In genomic region chr11:134561348-134561720, GRCh38 we compare ENCODE assay signal across 1 cellular context.
TF ChIP-seq lines count a peak whose summit lies in the region.

No MANE protein-coding gene starts in this region.

TF ChIP-seq in GM23338, 12 proteins besides CTCF, POLR2A, EP300 and RAD21:
- TF ChIP-seq EZH2 (IDR thresholded peaks at IDR 0.05; ENCODE audit: low read depth, unreplicated experiment) (no peak), POLR2AphosphoS5 (IDR thresholded peaks at IDR 0.05; ENCODE audit: low read depth) (no peak), ZNF331 (CRISPR knock-in tag; IDR thresholded peaks at IDR 0.05; ENCODE audit: low read depth) (no peak), ETS1 (IDR thresholded peaks at IDR 0.05) (no peak), NANOG (IDR thresholded peaks at IDR 0.05; ENCODE audit: borderline replicate concordance) (no peak), STAT1 (IDR thresholded peaks at IDR 0.05; ENCODE audit: unreplicated experiment) (no peak), JUNB (IDR thresholded peaks at IDR 0.05; ENCODE audit: unreplicated experiment) (no peak), ZNF462 (CRISPR knock-in tag; IDR thresholded peaks at IDR 0.05) (no peak), REST (IDR thresholded peaks at IDR 0.05; ENCODE audit: unreplicated experiment) (no peak), ZNF114 (CRISPR knock-in tag; IDR thresholded peaks at IDR 0.05) (no peak), EZH2phosphoT487 (IDR thresholded peaks at IDR 0.05; ENCODE audit: unreplicated experiment) (no peak), CREB1 (CRISPR knock-in tag; IDR thresholded peaks at IDR 0.05; ENCODE audit: low read depth) (no peak)
